In genomic region chr7:148118371-148118770, GRCh38 we compare ENCODE assay signal across 22 cellular contexts.
DNase-seq lines count a peak whose midpoint lies in the region; ATAC-seq lines count a peak whose summit lies in the region.
"Had no signal": no experiment of that assay in that cellular context is flagged by ENCODE, and none has a peak within 500 bp of the region (broad histone marks: within the 10 kb centered on the region; RNA-seq: fewer than 3 reads in every experiment).

No MANE protein-coding gene starts in this region.

- H4K91ac ChIP-seq in neuronal stem cell (ENCODE audit: low read depth, low read length, poor library complexity) = no peak overlapping the region

- no peak overlapping the region for H3K23ac ChIP-seq in neuronal stem cell (ENCODE audit: low read depth, low read length, poor library complexity)

- H2AK5ac ChIP-seq in neuronal stem cell (ENCODE audit: low read depth, low read length) = no peak overlapping the region

- H3K9ac ChIP-seq in neuronal stem cell (ENCODE audit: low read depth, low read length, poor library complexity) = no peak overlapping the region
- H3K9ac ChIP-seq: BLaER1 treated with 17β-estradiol and CSF1 and Interleukin-3, amounts not matched to agents 10 nM and 100 nM; GM23248 had no signal

- H2BK5ac ChIP-seq in neuronal stem cell (ENCODE audit: low read length) = no peak overlapping the region

- H3K79me1 ChIP-seq in neuronal stem cell (ENCODE audit: low read depth, low read length) = no peaks in the 10 kb centered on the region

- no peaks in the 10 kb centered on the region for H3K9me3 Mint-ChIP-seq in activated naive CD4-positive, alpha-beta T cell treated with anti-CD3 and anti-CD28 coated beads, Interleukin-2, amount 50 U/mL, for 24 hours
- peaks cover 0 to 6% of the 10 kb centered on the region in 2 donors for H3K9me3 Mint-ChIP-seq in activated naive CD4-positive, alpha-beta T cell treated with anti-CD3 and anti-CD28 coated beads, Interleukin-2, amount 50 U/mL, for 72 hours
- H3K9me3 Mint-ChIP-seq: CD4-positive, alpha-beta T cell; H9 had no signal

- H2BK12ac ChIP-seq in neuronal stem cell (ENCODE audit: low read length) = no peak overlapping the region

- H3K9me3 ChIP-seq in neuronal stem cell (replicated peaks in 1 of 2; ENCODE audit: control insufficient read depth in 2 of 2, insufficient read depth in 1 of 2, low read depth in 1 of 2, low read length in 2 of 2) = peaks cover 0 to 3% of the 10 kb centered on the region in 2 donors
- H3K9me3 ChIP-seq: BE2C had no signal

- H2BK15ac ChIP-seq in neuronal stem cell (ENCODE audit: low read length) = no peak overlapping the region

- H4K8ac ChIP-seq in neuronal stem cell (ENCODE audit: low read depth, low read length) = no peak overlapping the region

- H3K14ac ChIP-seq in neuronal stem cell (ENCODE audit: low read length) = no peak overlapping the region

- no CpG with 5 or more reads among the region's 5 CpGs for WGBS in neuronal stem cell (ENCODE audit: extremely low coverage in 2 of 2, insufficient read length in 2 of 2, insufficient replicate concordance in 1 of 2), 2 donors

- H3K4me2 ChIP-seq in neuronal stem cell (ENCODE audit: insufficient read depth, low read length, poor library complexity, severe bottlenecking) = no peak overlapping the region
- H3K4me2 ChIP-seq: BLaER1 treated with 17β-estradiol and CSF1 and Interleukin-3, amounts not matched to agents 10 nM and 100 nM had no signal

- no peak overlapping the region for H3K4ac ChIP-seq in neuronal stem cell (ENCODE audit: low read length)

- H3K4me1 Mint-ChIP-seq in activated naive CD4-positive, alpha-beta T cell treated with anti-CD3 and anti-CD28 coated beads, Interleukin-2, amount 50 U/mL, for 24 hours = no peaks in the 10 kb centered on the region
- H3K4me1 Mint-ChIP-seq: CD14-positive monocyte; CD8-positive, alpha-beta memory T cell had no signal

- no peak overlapping the region for H3K27ac ChIP-seq in neuronal stem cell (replicated peaks; ENCODE audit: low read length)
- H3K27ac ChIP-seq: 22Rv1; BLaER1 treated with 17β-estradiol and CSF1 and Interleukin-3, amounts not matched to agents 10 nM and 100 nM; GM23248 had no signal

- peaks cover 7% of the 10 kb centered on the region for H3K27me3 Mint-ChIP-seq in activated naive CD4-positive, alpha-beta T cell treated with anti-CD3 and anti-CD28 coated beads, Interleukin-2, amount 50 U/mL, for 24 hours
- H3K27me3 Mint-ChIP-seq: CD8-positive, alpha-beta memory T cell had no signal

- no peaks in the 10 kb centered on the region for H3K27me3 ChIP-seq in neuronal stem cell (ENCODE audit: control insufficient read depth in 3 of 3, insufficient read depth in 3 of 3, low read depth in 1 of 3, low read length in 3 of 3)
- H3K27me3 ChIP-seq: BE2C; BLaER1 treated with 17β-estradiol and CSF1 and Interleukin-3, amounts not matched to agents 10 nM and 100 nM had no signal

- no peaks in the 10 kb centered on the region for H3K36me3 ChIP-seq in neuronal stem cell (replicated peaks in 1 of 2; ENCODE audit: control insufficient read depth in 2 of 2, insufficient read depth in 2 of 2, low read length in 2 of 2)
- H3K36me3 ChIP-seq: BE2C; BLaER1 treated with 17β-estradiol and CSF1 and Interleukin-3, amounts not matched to agents 10 nM and 100 nM had no signal

- H3K4me3 ChIP-seq in neuronal stem cell (ENCODE audit: low read length in 2 of 2) = no peak overlapping the region
- H3K4me3 ChIP-seq: BLaER1 treated with 17β-estradiol and CSF1 and Interleukin-3, amounts not matched to agents 10 nM and 100 nM; GM23248 had no signal

- H2BK120ac ChIP-seq in neuronal stem cell (ENCODE audit: low read depth, low read length) = no peak overlapping the region

- no peak overlapping the region for H3K4me3 Mint-ChIP-seq in activated naive CD4-positive, alpha-beta T cell treated with anti-CD3 and anti-CD28 coated beads, Interleukin-2, amount 50 U/mL, for 24 hours
- H3K4me3 Mint-ChIP-seq: CD14-positive monocyte; CD4-positive, alpha-beta T cell; CD8-positive, alpha-beta memory T cell; H9 had no signal

- no peaks in the 10 kb centered on the region for H3K36me3 Mint-ChIP-seq in activated naive CD4-positive, alpha-beta T cell treated with anti-CD3 and anti-CD28 coated beads, Interleukin-2, amount 50 U/mL, for 24 hours
- no peaks in the 10 kb centered on the region for H3K36me3 Mint-ChIP-seq in activated naive CD4-positive, alpha-beta T cell treated with anti-CD3 and anti-CD28 coated beads, Interleukin-2, amount 50 U/mL, for 72 hours
- H3K36me3 Mint-ChIP-seq: CD14-positive monocyte; CD8-positive, alpha-beta memory T cell had no signal

- no peak for ATAC-seq in activated naive CD4-positive, alpha-beta T cell treated with anti-CD3 and anti-CD28 coated beads, Interleukin-2, amount 50 U/mL, for 72 hours
- no peak for ATAC-seq in GM19035 (IDR thresholded peaks at IDR 0.05; ENCODE audit: unreplicated experiment)
- ATAC-seq: HCT116 had no signal

- DNase-seq in activated naive CD4-positive, alpha-beta T cell treated with anti-CD3 and anti-CD28 coated beads, Interleukin-2, amount 50 U/mL, for 72 hours (ENCODE audit: low spot score in 2 of 2) = no peak
- DNase-seq in islet precursor cell (peak; percentile 60), left kidney (ENCODE audit: low read depth, low spot score) (peak; percentile 67), neuronal stem cell (ENCODE audit: low spot score) (no peak), SK-N-DZ (ENCODE audit: low spot score) (no peak)
- no peak for DNase-seq in stimulated activated CD4-positive, alpha-beta T cell treated with anti-CD3 and anti-CD28 coated beads, Interleukin-4, amount 100 ng/mL, for 24 hours
- DNase-seq: AML-193; BE2C; Calu3; CD4-positive, alpha-beta T cell; CD8-positive, alpha-beta memory T cell; DMS53; DMS79 treated with DMSO at 0.1 percent for 48 hours; GF-D8; GM23248; H9 had no signal

- peak overlapping the region; percentile 73 for H3K27ac Mint-ChIP-seq in activated naive CD4-positive, alpha-beta T cell treated with anti-CD3 and anti-CD28 coated beads, Interleukin-2, amount 50 U/mL, for 24 hours
- H3K27ac Mint-ChIP-seq in activated naive CD4-positive, alpha-beta T cell treated with anti-CD3 and anti-CD28 coated beads, Interleukin-2, amount 50 U/mL, for 72 hours = no peak overlapping the region
- H3K27ac Mint-ChIP-seq: CD4-positive, alpha-beta T cell; CD8-positive, alpha-beta memory T cell; H9 had no signal

- no peaks in the 10 kb centered on the region for H3K4me1 ChIP-seq in neuronal stem cell (ENCODE audit: control insufficient read depth in 2 of 2, insufficient read depth in 1 of 2, low read depth in 1 of 2, low read length in 2 of 2)
- H3K4me1 ChIP-seq: BE2C had no signal

- H3K18ac ChIP-seq in neuronal stem cell (ENCODE audit: low read length) = peak overlapping the region; percentile 39

- H2AFZ ChIP-seq in neuronal stem cell (ENCODE audit: low read length) = no peak overlapping the region
- H2AFZ ChIP-seq: GM23248 had no signal

Comparison
In these comparisons a context has a peak if more than half of its experiments do, and no peak if none do; other contexts are left out.
1. DNase-seq: peak in islet precursor cell (single experiment) and left kidney (single experiment); none in activated naive CD4-positive, alpha-beta T cell treated with anti-CD3 and anti-CD28 coated beads, Interleukin-2, amount 50 U/mL, for 72 hours (0 of 2), neuronal stem cell (single experiment), SK-N-DZ (single experiment) and stimulated activated CD4-positive, alpha-beta T cell treated with anti-CD3 and anti-CD28 coated beads, Interleukin-4, amount 100 ng/mL, for 24 hours (single experiment).